6 cellular contexts compared by ENCODE assay signal in genomic region chr11:65047581-65048422, GRCh38. TPM values are rescaled to one million over a fixed set of nuclear protein-coding genes. Genes with fewer than 3 reads are reported as not detected.
DNase-seq lines count a peak whose midpoint lies in the region; ATAC-seq and TF ChIP-seq lines count a peak whose summit lies in the region.

No MANE protein-coding gene starts in this region.

- peak overlapping the region; percentile 77 for H3K27ac Mint-ChIP-seq in activated CD8-positive, alpha-beta T cell treated with anti-CD3 and anti-CD28 coated beads, Interleukin-2, amount 10 ng/mL, durations not matched to agents 7 days and 5 days
- peak overlapping the region; percentile 81 to 89 for H3K27ac Mint-ChIP-seq in stimulated activated naive CD8-positive, alpha-beta T cell treated with anti-CD3 and anti-CD28 coated beads, Interleukin-15, amount 100 ng/mL, for 72 hours
- no peak overlapping the region for H3K27ac Mint-ChIP-seq in Caco-2 (ENCODE audit: unreplicated experiment)

- peaks cover 37% of the 10 kb centered on the region for H3K4me1 Mint-ChIP-seq in activated CD8-positive, alpha-beta T cell treated with anti-CD3 and anti-CD28 coated beads, Interleukin-2, amount 10 ng/mL, durations not matched to agents 7 days and 5 days (ENCODE audit: low read depth)
- H3K4me1 Mint-ChIP-seq in stimulated activated naive CD8-positive, alpha-beta T cell treated with anti-CD3 and anti-CD28 coated beads, Interleukin-15, amount 100 ng/mL, for 72 hours, result peaks cover 61% of the 10 kb centered on the region
- no peaks in the 10 kb centered on the region for H3K4me1 Mint-ChIP-seq in Caco-2 (ENCODE audit: low read depth, unreplicated experiment)

- H3K36me3 ChIP-seq in Caco-2 (ENCODE audit: control insufficient read depth, insufficient read depth, low read length), result peaks cover 7% of the 10 kb centered on the region

- peak; percentile 63 for ATAC-seq in activated CD8-positive, alpha-beta T cell treated with anti-CD3 and anti-CD28 coated beads, Interleukin-2, amount 10 ng/mL, durations not matched to agents 7 days and 5 days
- peak; percentile 53 to 69 for ATAC-seq in left cardiac atrium
- ATAC-seq in stimulated activated naive CD8-positive, alpha-beta T cell treated with anti-CD3 and anti-CD28 coated beads, Interleukin-15, amount 100 ng/mL, for 72 hours, result peak; percentile 79
- no peak for ATAC-seq in GM21528 (IDR thresholded peaks at IDR 0.05; ENCODE audit: low FRiP score, unreplicated experiment)

- intact Hi-C loops in left cardiac atrium (cut with DNase I), result no loop called here
- intact Hi-C loops in Caco-2 (cut with micrococcal nuclease; ENCODE audit: unreplicated experiment), result no loop called here

- no peaks in the 10 kb centered on the region for H3K27me3 ChIP-seq in Caco-2 (replicated peaks; ENCODE audit: control insufficient read depth, insufficient read depth, low read length)

- no peak overlapping the region for H3K4me3 ChIP-seq in Caco-2 (ENCODE audit: low read depth, low read length)

- peak overlapping the region; percentile 66 for H3K4me3 Mint-ChIP-seq in activated CD8-positive, alpha-beta T cell treated with anti-CD3 and anti-CD28 coated beads, Interleukin-2, amount 10 ng/mL, durations not matched to agents 7 days and 5 days
- H3K4me3 Mint-ChIP-seq in stimulated activated naive CD8-positive, alpha-beta T cell treated with anti-CD3 and anti-CD28 coated beads, Interleukin-15, amount 100 ng/mL, for 72 hours, result peak overlapping the region; percentile 82 to 84
- no peak overlapping the region for H3K4me3 Mint-ChIP-seq in Caco-2 (ENCODE audit: unreplicated experiment)

- H3K9me3 ChIP-seq in Caco-2, result no peaks in the 10 kb centered on the region

- H3K9me3 Mint-ChIP-seq in activated CD8-positive, alpha-beta T cell treated with anti-CD3 and anti-CD28 coated beads, Interleukin-2, amount 10 ng/mL, durations not matched to agents 7 days and 5 days (ENCODE audit: insufficient read depth), result no peaks in the 10 kb centered on the region
- H3K9me3 Mint-ChIP-seq in stimulated activated naive CD8-positive, alpha-beta T cell treated with anti-CD3 and anti-CD28 coated beads, Interleukin-15, amount 100 ng/mL, for 72 hours, result no peaks in the 10 kb centered on the region
- H3K9me3 Mint-ChIP-seq in Caco-2 (ENCODE audit: unreplicated experiment), result no peaks in the 10 kb centered on the region

- H3K4me1 ChIP-seq in Caco-2, result 0 out of 2 replicates have a peak, but pooled peaks cover 3% of the 10 kb centered on the region

- POLR2A ChIA-PET in activated CD8-positive, alpha-beta T cell treated with anti-CD3 and anti-CD28 coated beads, Interleukin-2, amount 10 ng/mL, durations not matched to agents 7 days and 5 days (lab: Charles Lee), result interaction anchor here (1.4 kb wide), 1 partner anchor 49 kb away, joined by 4 read pairs; no protein-coding TSS in a partner anchor
- POLR2A ChIA-PET in Caco-2 (lab: Charles Lee), result no interaction called here

- no peak for DNase-seq in activated CD8-positive, alpha-beta T cell treated with anti-CD3 and anti-CD28 coated beads, Interleukin-2, amount 10 ng/mL, durations not matched to agents 7 days and 5 days
- peak; percentile 54 for DNase-seq in left cardiac atrium
- peak; percentile 21 to 28 for DNase-seq in stimulated activated naive CD8-positive, alpha-beta T cell treated with anti-CD3 and anti-CD28 coated beads, Interleukin-15, amount 100 ng/mL, for 72 hours
- no peak for DNase-seq in NCI-H1048 (lab: John Stamatoyannopoulos, UW)
- DNase-seq in Caco-2, result no peak

- H3K27me3 Mint-ChIP-seq in activated CD8-positive, alpha-beta T cell treated with anti-CD3 and anti-CD28 coated beads, Interleukin-2, amount 10 ng/mL, durations not matched to agents 7 days and 5 days (ENCODE audit: low read depth), result no peaks in the 10 kb centered on the region
- H3K27me3 Mint-ChIP-seq in stimulated activated naive CD8-positive, alpha-beta T cell treated with anti-CD3 and anti-CD28 coated beads, Interleukin-15, amount 100 ng/mL, for 72 hours, result no peaks in the 10 kb centered on the region
- no peaks in the 10 kb centered on the region for H3K27me3 Mint-ChIP-seq in Caco-2 (ENCODE audit: insufficient read depth, unreplicated experiment)

- no peak for TF ChIP-seq CTCF in Caco-2 (IDR thresholded peaks at IDR 0.05; ENCODE audit: insufficient read depth in 1 of 2, low read depth in 1 of 2, low read length in 1 of 2, severe bottlenecking in 1 of 2, unreplicated experiment in 1 of 2)

- CTCF ChIA-PET in activated CD8-positive, alpha-beta T cell treated with anti-CD3 and anti-CD28 coated beads, Interleukin-2, amount 10 ng/mL, durations not matched to agents 7 days and 5 days (lab: Charles Lee), result interaction anchor here (1.0 to 1.5 kb wide), 2 partner anchors 51 to 73 kb away, joined by 3 to 5 read pairs; no protein-coding TSS in a partner anchor
- CTCF ChIA-PET in Caco-2 (lab: Charles Lee), result no interaction called here

- peaks cover 12% of the 10 kb centered on the region for H3K36me3 Mint-ChIP-seq in activated CD8-positive, alpha-beta T cell treated with anti-CD3 and anti-CD28 coated beads, Interleukin-2, amount 10 ng/mL, durations not matched to agents 7 days and 5 days (ENCODE audit: low read depth)
- H3K36me3 Mint-ChIP-seq in Caco-2 (ENCODE audit: insufficient read depth, unreplicated experiment), result peaks cover 21% of the 10 kb centered on the region

- BruUV-seq in Caco-2 (replicated peaks; lab: Mats Ljungman, UMichigan), result no TSS peak

RNA-seq across cellular contexts. Expression of gene SAC3D1, which starts 6.8 kb away (rescaled TPM):
- total RNA-seq in activated CD8-positive, alpha-beta T cell treated with anti-CD3 and anti-CD28 coated beads, Interleukin-2, amount 10 ng/mL, durations not matched to agents 7 days and 5 days, result 10 to 100 TPM; 36.3 to 36.6 TPM
- total RNA-seq in left cardiac atrium, result 1 to 10 TPM; 5.2 to 9.5 TPM
- 21.2 and 21.6 TPM in 2 replicates for total RNA-seq in Caco-2 (2022)

RNA-seq across cellular contexts. Expression of gene NAALADL1, which starts 10.6 kb away (rescaled TPM):
- total RNA-seq in activated CD8-positive, alpha-beta T cell treated with anti-CD3 and anti-CD28 coated beads, Interleukin-2, amount 10 ng/mL, durations not matched to agents 7 days and 5 days, result 1 to 10 TPM; 7.1 to 7.5 TPM
- total RNA-seq in left cardiac atrium (1 to 10 TPM; 6.6 to 7.0 TPM), Caco-2 (2022) (0.16 and 0.23 TPM in 2 replicates)

RNA-seq across cellular contexts. Expression of gene SNX15, which starts 20.6 kb away (rescaled TPM):
- 10 to 100 TPM; 21.2 to 25.7 TPM for total RNA-seq in activated CD8-positive, alpha-beta T cell treated with anti-CD3 and anti-CD28 coated beads, Interleukin-2, amount 10 ng/mL, durations not matched to agents 7 days and 5 days
- 10 to 100 TPM; 17.2 to 20.1 TPM for total RNA-seq in left cardiac atrium
- total RNA-seq in Caco-2 (2022), result 35.5 and 35.8 TPM in 2 replicates

RNA-seq across cellular contexts. Expression of gene ARL2, which starts 33.8 kb away (rescaled TPM):
- total RNA-seq in activated CD8-positive, alpha-beta T cell treated with anti-CD3 and anti-CD28 coated beads, Interleukin-2, amount 10 ng/mL, durations not matched to agents 7 days and 5 days, result 10 to 100 TPM; 69.1 to 79.2 TPM
- 100 to 1,000 TPM; 110 to 116 TPM for total RNA-seq in left cardiac atrium
- 91.7 and 103 TPM in 2 replicates for total RNA-seq in Caco-2 (2022)

RNA-seq across cellular contexts. Expression of gene CDCA5, which starts 36.0 kb away (rescaled TPM):
- 100 to 1,000 TPM; 127 to 129 TPM for total RNA-seq in activated CD8-positive, alpha-beta T cell treated with anti-CD3 and anti-CD28 coated beads, Interleukin-2, amount 10 ng/mL, durations not matched to agents 7 days and 5 days
- total RNA-seq in left cardiac atrium (1 to 10 TPM in 1 of 2 donors, under 1 TPM in 1; 0.81 to 2.5 TPM), Caco-2 (2022) (67.0 and 71.1 TPM in 2 replicates)

Comparison
In these comparisons a context has a peak if more than half of its experiments do, and no peak if none do; other contexts are left out.
1. DNase-seq: peak in left cardiac atrium (single experiment) and stimulated activated naive CD8-positive, alpha-beta T cell treated with anti-CD3 and anti-CD28 coated beads, Interleukin-15, amount 100 ng/mL, for 72 hours (2 of 2); none in activated CD8-positive, alpha-beta T cell treated with anti-CD3 and anti-CD28 coated beads, Interleukin-2, amount 10 ng/mL, durations not matched to agents 7 days and 5 days (single experiment), NCI-H1048 (single experiment) and Caco-2 (0 of 2).